ENCODE assay signal across 9 cellular contexts in genomic region chr3:60010778-60011177, GRCh38.
DNase-seq lines count a peak whose midpoint lies in the region; ATAC-seq and TF ChIP-seq lines count a peak whose summit lies in the region.
"Had no signal": no experiment of that assay in that cellular context is flagged by ENCODE, and none has a peak within 500 bp of the region (broad histone marks: within the 10 kb centered on the region; RNA-seq: fewer than 3 reads in every experiment).

No MANE protein-coding gene starts in this region.

- H3K27ac Mint-ChIP-seq in CD14-positive monocyte, result peak overlapping the region in 1 of 7 donors; percentile 61
- H3K27ac Mint-ChIP-seq in stimulated activated naive CD8-positive, alpha-beta T cell treated with anti-CD3 and anti-CD28 coated beads, Interleukin-15, Interleukin-2, amounts not matched to agents 100 ng/mL and 50 ng/mL, for 24 hours, result peak overlapping the region; percentile 77

- dilution Hi-C loops in mammary epithelial cell (cut with HindIII; ENCODE audit: low sequenced_read_pairs), result no loop called here

- TF ChIP-seq CTCF in CD14-positive monocyte (IDR thresholded peaks at IDR 0.05) (no peak), mammary epithelial cell (conservative IDR thresholded peaks at IDR 0.05 in 1 of 2, IDR thresholded peaks at IDR 0.05 in 1 of 2; ENCODE audit: extremely low read depth in 1 of 2, insufficient read depth in 1 of 2, low read depth in 1 of 2, low read length in 2 of 2) (no peak)

- H3K79me2 ChIP-seq in mammary epithelial cell (ENCODE audit: insufficient read depth, low read length), result no peaks in the 10 kb centered on the region

- CTCF ChIA-PET in mammary epithelial cell (lab: Charles Lee; ENCODE audit: low non-redundant PET), result interaction anchor here (0.6 kb wide), 1 partner anchor 449 kb away, joined by 4 read pairs; no protein-coding TSS in a partner anchor

- H3K27ac ChIP-seq in mammary epithelial cell (ENCODE audit: insufficient read depth, low read depth, low read length), result no peak overlapping the region
- H3K27ac ChIP-seq: VCaP had no signal

- in situ Hi-C loops in mammary epithelial cell (cut with MboI; ENCODE audit: low sequenced_read_pairs in 2 of 2), result no loop called here

- H4K20me1 ChIP-seq in mammary epithelial cell (ENCODE audit: insufficient read depth, low read length), result no peaks in the 10 kb centered on the region

- no peaks in the 10 kb centered on the region for H3K4me1 ChIP-seq in mammary epithelial cell (ENCODE audit: insufficient read depth, low read length)

- no peaks in the 10 kb centered on the region for H3K36me3 ChIP-seq in mammary epithelial cell (ENCODE audit: insufficient read depth, low read length)

- H3K4me3 ChIP-seq in mammary epithelial cell (replicated peaks in 1 of 3; ENCODE audit: insufficient read depth in 1 of 3, low read depth in 2 of 3, low read length in 3 of 3), result no peak overlapping the region

- no peak for DNase-seq in CD14-positive monocyte (ENCODE audit: low spot score)
- DNase-seq in MV-4-11 (lab: John Stamatoyannopoulos, UW), result peak; percentile 59
- DNase-seq in activated naive CD4-positive, alpha-beta T cell treated with anti-CD3 and anti-CD28 coated beads, Interleukin-2, amount 50 U/mL, for 16 hours, result peak; percentile 58
- DNase-seq in kidney tubule cell (ENCODE audit: low spot score), result no peak
- DNase-seq in mammary epithelial cell, result no peak
- no peak for DNase-seq in COLO829 (ENCODE audit: low spot score)

- H3K4me3 Mint-ChIP-seq in CD14-positive monocyte, result peak overlapping the region; percentile 40 to 46
- H3K4me3 Mint-ChIP-seq in stimulated activated naive CD8-positive, alpha-beta T cell treated with anti-CD3 and anti-CD28 coated beads, Interleukin-15, Interleukin-2, amounts not matched to agents 100 ng/mL and 50 ng/mL, for 24 hours, result peak overlapping the region; percentile 77

- H3K27me3 ChIP-seq in mammary epithelial cell (ENCODE audit: insufficient read depth, low read length), result peaks cover 2% of the 10 kb centered on the region

- H3K27me3 Mint-ChIP-seq in CD14-positive monocyte (ENCODE audit: low read depth in 3 of 3), result no peaks in the 10 kb centered on the region
- no peaks in the 10 kb centered on the region for H3K27me3 Mint-ChIP-seq in stimulated activated naive CD8-positive, alpha-beta T cell treated with anti-CD3 and anti-CD28 coated beads, Interleukin-15, Interleukin-2, amounts not matched to agents 100 ng/mL and 50 ng/mL, for 24 hours

- peak; percentile 99 for ATAC-seq in GM21528 (IDR thresholded peaks at IDR 0.05; ENCODE audit: low FRiP score, unreplicated experiment)

- no peak overlapping the region for H2AFZ ChIP-seq in mammary epithelial cell (ENCODE audit: low read depth, low read length)

- no TSS peak for BruUV-seq in mammary epithelial cell (replicated peaks; lab: Mats Ljungman, UMichigan)

- H3K9me3 Mint-ChIP-seq in CD14-positive monocyte, result no peaks in the 10 kb centered on the region
- no peaks in the 10 kb centered on the region for H3K9me3 Mint-ChIP-seq in stimulated activated naive CD8-positive, alpha-beta T cell treated with anti-CD3 and anti-CD28 coated beads, Interleukin-15, Interleukin-2, amounts not matched to agents 100 ng/mL and 50 ng/mL, for 24 hours

- H3K9ac ChIP-seq in mammary epithelial cell (ENCODE audit: insufficient read depth, low read length), result no peak overlapping the region

- H3K9me3 ChIP-seq in mammary epithelial cell (replicated peaks; ENCODE audit: insufficient read depth, low read length), result no peaks in the 10 kb centered on the region

- H3K4me1 Mint-ChIP-seq in CD14-positive monocyte, result peaks cover 16% of the 10 kb centered on the region
- peaks cover 79% of the 10 kb centered on the region for H3K4me1 Mint-ChIP-seq in stimulated activated naive CD8-positive, alpha-beta T cell treated with anti-CD3 and anti-CD28 coated beads, Interleukin-15, Interleukin-2, amounts not matched to agents 100 ng/mL and 50 ng/mL, for 24 hours (ENCODE audit: low read depth)

- H3K4me2 ChIP-seq in mammary epithelial cell (ENCODE audit: insufficient read depth, low read depth, low read length), result no peak overlapping the region

- intact Hi-C loops in CD14-positive monocyte (cut with micrococcal nuclease), result no loop called here
- intact Hi-C loops in mammary epithelial cell (cut with micrococcal nuclease), result no loop called here

- no peaks in the 10 kb centered on the region for H3K36me3 Mint-ChIP-seq in CD14-positive monocyte
- H3K36me3 Mint-ChIP-seq in stimulated activated naive CD8-positive, alpha-beta T cell treated with anti-CD3 and anti-CD28 coated beads, Interleukin-15, Interleukin-2, amounts not matched to agents 100 ng/mL and 50 ng/mL, for 24 hours (ENCODE audit: low read depth), result peaks cover 6% of the 10 kb centered on the region

- WGBS in mammary epithelial cell (ENCODE audit: low coverage, missing lambda C conversion rate), result 83% methylated on average over 4 of the region's 4 CpGs

Comparison
In these comparisons a context has a peak if more than half of its experiments do, and no peak if none do; other contexts are left out.
1. DNase-seq: peak in MV-4-11 (single experiment) and activated naive CD4-positive, alpha-beta T cell treated with anti-CD3 and anti-CD28 coated beads, Interleukin-2, amount 50 U/mL, for 16 hours (single experiment); none in CD14-positive monocyte (single experiment), kidney tubule cell (single experiment), mammary epithelial cell (single experiment) and COLO829 (single experiment).